1 cellular context compared by ENCODE assay signal in the genomic region with DNA sequence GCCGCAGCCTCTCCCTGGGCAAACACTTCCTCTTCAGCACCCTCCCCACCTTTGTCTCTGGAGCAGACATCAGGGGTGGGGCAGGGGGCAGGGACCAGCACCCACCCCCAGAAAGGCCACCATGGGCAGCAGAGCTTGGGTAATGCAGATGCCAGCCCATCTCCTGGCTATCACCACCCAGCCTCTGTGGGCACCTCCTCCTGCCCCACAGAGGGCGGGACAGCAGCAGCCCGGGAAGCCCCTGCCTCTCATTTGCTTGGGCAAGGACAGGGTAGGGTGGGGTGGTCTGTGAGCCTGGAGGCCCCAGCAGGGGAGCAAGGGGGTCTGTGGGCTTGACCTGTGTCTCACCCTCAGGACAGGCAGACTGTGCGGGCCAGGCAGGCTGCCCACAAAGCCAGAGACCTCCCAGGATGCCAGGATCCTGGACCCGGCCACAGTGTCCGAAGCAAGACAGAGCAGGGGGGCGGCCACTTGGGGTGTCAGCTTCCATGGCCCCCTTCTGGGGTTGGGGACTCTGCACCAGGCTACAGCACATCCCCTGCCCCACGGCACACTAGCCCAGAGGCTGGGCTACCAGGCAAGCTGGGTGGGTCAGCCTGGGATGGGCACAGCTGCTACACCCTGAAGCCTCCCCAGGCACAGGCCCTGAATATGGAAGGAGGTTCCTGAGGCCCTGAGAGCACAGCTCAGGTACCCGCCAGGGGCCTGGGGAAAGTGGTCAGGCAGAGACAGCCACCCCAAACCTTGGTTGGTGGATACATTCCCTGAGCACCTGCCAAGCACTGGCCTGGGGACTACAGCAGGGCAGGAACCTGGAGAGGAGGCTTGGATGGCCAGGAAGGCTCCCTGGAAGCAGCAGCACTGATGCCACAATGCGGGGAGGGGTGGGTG.
A peak's percentile ranks its signal among the peaks of the same experiment; 100 is the strongest.
TF ChIP-seq lines count a peak whose summit lies in the region.

No MANE protein-coding gene starts in this region.

TF ChIP-seq in K562, 482 proteins besides CTCF, POLR2A, EP300 and RAD21:
- no peak for TF ChIP-seq CHD4 (IDR thresholded peaks at IDR 0.05; ENCODE audit: insufficient read depth, insufficient replicate concordance, low read depth, low read length, poor library complexity, severe bottlenecking)
- peak; percentile 20 for TF ChIP-seq FIP1L1 (IDR thresholded peaks at IDR 0.05; ENCODE audit: low read depth, low read length, poor library complexity, severe bottlenecking)
- no peak for TF ChIP-seq TBL1XR1 (IDR thresholded peaks at IDR 0.05; ENCODE audit: low read length in 2 of 2)
- peak; percentile 71 for TF ChIP-seq POLR2G (IDR thresholded peaks at IDR 0.05; ENCODE audit: low read depth, low read length)
- no peak for TF ChIP-seq ARID1B (IDR thresholded peaks at IDR 0.05)
- no peak for TF ChIP-seq SAP30 (IDR thresholded peaks at IDR 0.05; ENCODE audit: borderline replicate concordance, insufficient read depth, low read depth, low read length, poor library complexity, severe bottlenecking)
TF ChIP-seq in K562: peak in this region for 2.
